1 cellular context compared by ENCODE assay signal in genomic region chr15:74434260-74434915, GRCh38.
TF ChIP-seq lines count a peak whose summit lies in the region.

No MANE protein-coding gene starts in this region.

TF ChIP-seq in WTC11, 78 proteins besides CTCF, POLR2A, EP300 and RAD21 (continued from another document):
- TF ChIP-seq ATF3 (CRISPR knock-in tag; conservative IDR thresholded peaks at IDR 0.05) = no peak
- no peak for TF ChIP-seq FOXP1 (CRISPR knock-in tag; IDR thresholded peaks at IDR 0.05; ENCODE audit: borderline replicate concordance)
- TF ChIP-seq ZNF423 (CRISPR knock-in tag; IDR thresholded peaks at IDR 0.05) = no peak
- TF ChIP-seq SMAD4 (CRISPR knock-in tag; IDR thresholded peaks at IDR 0.05) = no peak
- TF ChIP-seq STAT6 (CRISPR knock-in tag; conservative IDR thresholded peaks at IDR 0.05; ENCODE audit: low read depth) = no peak
- no peak for TF ChIP-seq JAZF1 (CRISPR knock-in tag; IDR thresholded peaks at IDR 0.05)
